1 cellular context compared by ENCODE assay signal in the genomic region with DNA sequence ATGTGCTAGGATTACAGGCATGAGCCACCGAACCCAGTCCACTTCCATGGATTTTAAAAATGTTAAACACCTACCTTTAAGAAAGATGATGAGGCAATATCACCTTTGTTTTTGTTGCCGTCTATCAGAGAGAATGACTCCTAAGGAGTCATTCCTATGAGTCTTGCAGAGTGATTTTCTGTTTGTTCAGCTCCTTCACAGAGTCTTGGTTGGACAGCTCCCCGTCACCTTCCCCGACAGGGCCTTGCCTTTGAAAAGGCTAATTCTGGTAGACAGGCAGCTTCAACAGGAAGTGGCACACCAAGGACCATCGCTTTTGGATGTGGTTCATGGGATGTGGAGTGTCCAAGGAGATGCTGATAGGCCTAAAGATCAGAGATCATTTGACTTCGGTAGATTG.
TF ChIP-seq lines count a peak whose summit lies in the region.

No MANE protein-coding gene starts in this region.

TF ChIP-seq in Ishikawa, 13 proteins besides CTCF, POLR2A, EP300 and RAD21 (continued from another document):
- TF ChIP-seq, protein P1, sequence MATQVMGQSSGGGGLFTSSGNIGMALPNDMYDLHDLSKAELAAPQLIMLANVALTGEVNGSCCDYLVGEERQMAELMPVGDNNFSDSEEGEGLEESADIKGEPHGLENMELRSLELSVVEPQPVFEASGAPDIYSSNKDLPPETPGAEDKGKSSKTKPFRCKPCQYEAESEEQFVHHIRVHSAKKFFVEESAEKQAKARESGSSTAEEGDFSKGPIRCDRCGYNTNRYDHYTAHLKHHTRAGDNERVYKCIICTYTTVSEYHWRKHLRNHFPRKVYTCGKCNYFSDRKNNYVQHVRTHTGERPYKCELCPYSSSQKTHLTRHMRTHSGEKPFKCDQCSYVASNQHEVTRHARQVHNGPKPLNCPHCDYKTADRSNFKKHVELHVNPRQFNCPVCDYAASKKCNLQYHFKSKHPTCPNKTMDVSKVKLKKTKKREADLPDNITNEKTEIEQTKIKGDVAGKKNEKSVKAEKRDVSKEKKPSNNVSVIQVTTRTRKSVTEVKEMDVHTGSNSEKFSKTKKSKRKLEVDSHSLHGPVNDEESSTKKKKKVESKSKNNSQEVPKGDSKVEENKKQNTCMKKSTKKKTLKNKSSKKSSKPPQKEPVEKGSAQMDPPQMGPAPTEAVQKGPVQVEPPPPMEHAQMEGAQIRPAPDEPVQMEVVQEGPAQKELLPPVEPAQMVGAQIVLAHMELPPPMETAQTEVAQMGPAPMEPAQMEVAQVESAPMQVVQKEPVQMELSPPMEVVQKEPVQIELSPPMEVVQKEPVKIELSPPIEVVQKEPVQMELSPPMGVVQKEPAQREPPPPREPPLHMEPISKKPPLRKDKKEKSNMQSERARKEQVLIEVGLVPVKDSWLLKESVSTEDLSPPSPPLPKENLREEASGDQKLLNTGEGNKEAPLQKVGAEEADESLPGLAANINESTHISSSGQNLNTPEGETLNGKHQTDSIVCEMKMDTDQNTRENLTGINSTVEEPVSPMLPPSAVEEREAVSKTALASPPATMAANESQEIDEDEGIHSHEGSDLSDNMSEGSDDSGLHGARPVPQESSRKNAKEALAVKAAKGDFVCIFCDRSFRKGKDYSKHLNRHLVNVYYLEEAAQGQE (IDR thresholded peaks at IDR 0.05; ENCODE audit: low read depth): peak; percentile 60; the same call in 1 of the 2 replicates
- no peak for TF ChIP-seq TAF1 (IDR thresholded peaks at IDR 0.05; ENCODE audit: low read depth)
